In the genomic region with DNA sequence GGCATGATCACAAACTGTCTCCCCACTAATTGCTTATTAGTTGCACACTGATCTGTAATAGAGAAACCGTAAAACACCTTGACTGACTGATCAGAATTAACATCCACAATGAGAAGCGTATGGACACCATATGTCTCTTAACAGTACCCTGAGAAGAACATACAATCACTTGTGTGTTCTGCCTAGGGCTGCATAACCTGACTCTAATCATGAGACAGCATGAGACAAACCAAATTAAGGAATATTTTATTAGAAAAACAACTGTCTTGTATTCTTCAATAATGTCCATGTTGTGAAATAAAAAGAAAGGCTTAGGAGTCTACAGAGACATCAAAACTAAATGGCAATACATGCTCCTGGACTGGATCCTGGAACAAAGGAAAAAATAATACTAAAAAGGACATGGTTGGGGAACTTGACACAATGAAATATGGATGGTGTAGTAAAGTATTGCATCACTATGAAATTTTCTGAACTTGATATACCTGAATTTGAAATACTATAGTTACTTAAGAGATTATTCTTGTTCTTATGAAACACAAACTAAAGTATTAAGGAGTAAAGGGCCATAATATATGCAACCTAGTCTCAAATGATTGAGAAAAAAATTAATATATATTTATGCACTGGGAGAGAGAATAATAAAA, we compare ENCODE assay signal across 25 cellular contexts.
"Had no signal": no experiment of that assay in that cellular context is flagged by ENCODE, and none has a peak within 500 bp of the region (broad histone marks: within the 10 kb centered on the region; RNA-seq: fewer than 3 reads in every experiment).

No MANE protein-coding gene starts in this region.

- H3K36me3 Mint-ChIP-seq: stimulated activated effector memory CD8-positive, alpha-beta T cell treated with anti-CD3 and anti-CD28 coated beads, Interleukin-12 subunit alpha, Interleukin-12 subunit beta, amount 100 ng/mL, for 72 hours had no signal

- H3K27ac Mint-ChIP-seq: memory B cell; natural killer cell; stimulated activated effector memory CD8-positive, alpha-beta T cell treated with anti-CD3 and anti-CD28 coated beads, Interleukin-12 subunit alpha, Interleukin-12 subunit beta, amount 100 ng/mL, for 72 hours had no signal

- H3K27me3 Mint-ChIP-seq: memory B cell had no signal

- DNase-seq: dermis blood vessel endothelial cell; effector memory CD4-positive, alpha-beta T cell; erythroblast; gastrocnemius medialis; head of caudate nucleus; kidney; natural killer cell; pancreas; stimulated activated CD4-positive, alpha-beta T cell treated with anti-CD3 and anti-CD28 coated beads, Interleukin-12 subunit alpha, Interleukin-12 subunit beta, amount 100 ng/mL, for 4 hours; stimulated activated CD4-positive, alpha-beta T cell treated with anti-CD3 and anti-CD28 coated beads, Interleukin-1b, Interleukin-23, amount 100 ng/mL, for 48 hours; stimulated activated CD4-positive, alpha-beta T cell treated with anti-CD3 and anti-CD28 coated beads, Interleukin-4, amount 100 ng/mL, for 1 hour; stimulated activated naive CD4-positive, alpha-beta T cell treated with Interleukin-2 at 50 U/mL for 16 hours; stomach; thyroid gland; trophoblast cell had no signal

- H3K9me3 ChIP-seq: gastrocnemius medialis, neutrophil, pancreas, thyroid gland, vagina had no signal

- H3K4me1 Mint-ChIP-seq: memory B cell; neural crest cell; stimulated activated effector memory CD8-positive, alpha-beta T cell treated with anti-CD3 and anti-CD28 coated beads, Interleukin-12 subunit alpha, Interleukin-12 subunit beta, amount 100 ng/mL, for 72 hours had no signal

- H3K36me3 ChIP-seq: gastrocnemius medialis, neutrophil, pancreas, thyroid gland, vagina had no signal

- ATAC-seq: gastrocnemius medialis; left lobe of liver; natural killer cell; pancreas; sciatic nerve; stimulated activated effector memory CD8-positive, alpha-beta T cell treated with anti-CD3 and anti-CD28 coated beads, Interleukin-12 subunit alpha, Interleukin-12 subunit beta, amount 100 ng/mL, for 72 hours had no signal

- H3K27me3 ChIP-seq: gastrocnemius medialis, neutrophil, pancreas, stomach, thyroid gland, vagina had no signal

- H3K4me3 ChIP-seq: coronary artery, gastrocnemius medialis, lung, pancreas, smooth muscle cell, stomach, thyroid gland, vagina had no signal

- H3K4me3 Mint-ChIP-seq: memory B cell; natural killer cell; neural crest cell; stimulated activated effector memory CD8-positive, alpha-beta T cell treated with anti-CD3 and anti-CD28 coated beads, Interleukin-12 subunit alpha, Interleukin-12 subunit beta, amount 100 ng/mL, for 72 hours had no signal

- H3K27ac ChIP-seq: coronary artery, gastrocnemius medialis, neutrophil, pancreas, stomach, thyroid gland, vagina had no signal

- H3K4me1 ChIP-seq: gastrocnemius medialis, pancreas, thyroid gland, vagina had no signal
